Comparison of ENCODE assay signal across 8 cellular contexts in genomic region chr17:46822388-46822921, GRCh38. TPM values are rescaled to one million over a fixed set of nuclear protein-coding genes. Genes with fewer than 3 reads are reported as not detected.
DNase-seq lines count a peak whose midpoint lies in the region; ATAC-seq and TF ChIP-seq lines count a peak whose summit lies in the region.

No MANE protein-coding gene starts in this region.

- H3K27me3 ChIP-seq in neural cell (ENCODE audit: insufficient read depth, low read depth, low read length) = peaks cover 91% of the 10 kb centered on the region

- no peaks in the 10 kb centered on the region for H3F3A ChIP-seq in neural cell (ENCODE audit: insufficient read depth, low read length, poor library complexity, severe bottlenecking)

- no peak for TF ChIP-seq EP300 in neural cell (conservative IDR thresholded peaks at IDR 0.05; ENCODE audit: poor library complexity, severe bottlenecking)

- H3K4me2 ChIP-seq in neural cell (ENCODE audit: low read length) = no peak overlapping the region

- ATAC-seq in HG02759 (IDR thresholded peaks at IDR 0.05; ENCODE audit: unreplicated experiment) (no peak), HG02610 (IDR thresholded peaks at IDR 0.05; ENCODE audit: unreplicated experiment) (no peak)

- in situ Hi-C loops in astrocyte of the cerebellum (cut with HindIII; ENCODE audit: low sequenced_read_pairs) = no loop called here

- no peaks in the 10 kb centered on the region for H3K9me3 ChIP-seq in neural cell (ENCODE audit: low read length)

- H2AFZ ChIP-seq in neural cell (ENCODE audit: low read depth, low read length) = no peak overlapping the region

- H3K36me3 ChIP-seq in neural cell (ENCODE audit: insufficient read depth, low read length) = no peaks in the 10 kb centered on the region

- DNase-seq in GDM1 (lab: John Stamatoyannopoulos, UW) (peak; percentile 36), NCI-H2029 treated with DMSO at 0.1 percent for 48 hours (lab: John Stamatoyannopoulos, UW) (peak; percentile 21), astrocyte of the cerebellum (ENCODE audit: low read depth) (no peak), epidermal melanocyte (ENCODE audit: insufficient read length, low spot score) (no peak), coronary artery (ENCODE audit: low spot score) (no peak)

- no peak overlapping the region for H3K9ac ChIP-seq in neural cell (ENCODE audit: low read length)

- no peaks in the 10 kb centered on the region for H3K9me2 ChIP-seq in neural cell (ENCODE audit: insufficient read depth, low read length)

- no peaks in the 10 kb centered on the region for H3K79me2 ChIP-seq in neural cell (replicated peaks; ENCODE audit: insufficient read depth, low read length)

- no peak overlapping the region for H3K27ac ChIP-seq in neural cell (ENCODE audit: low read length)
- no peak overlapping the region for H3K27ac ChIP-seq in coronary artery

- no peak overlapping the region for H3K4me3 ChIP-seq in astrocyte of the cerebellum (ENCODE audit: low read depth, low read length)
- H3K4me3 ChIP-seq in neural cell (ENCODE audit: low read length) = no peak overlapping the region
- no peak overlapping the region for H3K4me3 ChIP-seq in coronary artery

- no peaks in the 10 kb centered on the region for H4K20me1 ChIP-seq in neural cell (ENCODE audit: insufficient read depth)

- TF ChIP-seq RAD21 in neural cell (conservative IDR thresholded peaks at IDR 0.05) = no peak

- TF ChIP-seq CTCF in astrocyte of the cerebellum (IDR thresholded peaks at IDR 0.05; ENCODE audit: low read depth, low read length, missing control alignments) (peak; percentile 48), neural cell (IDR thresholded peaks at IDR 0.05; ENCODE audit: poor library complexity, severe bottlenecking) (peak; percentile 39), coronary artery (IDR thresholded peaks at IDR 0.05) (no peak)

TF ChIP-seq in neural cell, 6 proteins besides CTCF, POLR2A, EP300 and RAD21:
- no peak for TF ChIP-seq SMC3 (conservative IDR thresholded peaks at IDR 0.05; ENCODE audit: poor library complexity)
- TF ChIP-seq REST (IDR thresholded peaks at IDR 0.05; ENCODE audit: borderline replicate concordance) = no peak
- no peak for TF ChIP-seq TAF1 (IDR thresholded peaks at IDR 0.05; ENCODE audit: low read depth)
- no peak for TF ChIP-seq EZH2 (IDR thresholded peaks at IDR 0.05; ENCODE audit: borderline replicate concordance, insufficient read depth, low read length, poor library complexity, severe bottlenecking)
- TF ChIP-seq MXI1 (conservative IDR thresholded peaks at IDR 0.05; ENCODE audit: poor library complexity, severe bottlenecking) = no peak

RNA-seq across cellular contexts. Expression of gene WNT3, which starts 4.0 kb away (rescaled TPM):
- 7.6 TPM in 2 replicates for polyA plus RNA-seq in neural cell
- polyA minus RNA-seq in neural cell = 6.1 and 7.1 TPM in 2 replicates

RNA-seq across cellular contexts. Expression of gene WNT9B, which starts 28.9 kb away (rescaled TPM):
- not detected in 2 replicates for polyA plus RNA-seq in neural cell
- polyA minus RNA-seq in neural cell = not detected in 2 replicates

Comparison
In these comparisons a context has a peak if more than half of its experiments do, and no peak if none do; other contexts are left out.
1. DNase-seq: peak in GDM1 (single experiment) and NCI-H2029 treated with DMSO at 0.1 percent for 48 hours (single experiment); none in astrocyte of the cerebellum (single experiment), epidermal melanocyte (single experiment) and coronary artery (single experiment).